ENCODE assay signal across 1 cellular context in the genomic region with DNA sequence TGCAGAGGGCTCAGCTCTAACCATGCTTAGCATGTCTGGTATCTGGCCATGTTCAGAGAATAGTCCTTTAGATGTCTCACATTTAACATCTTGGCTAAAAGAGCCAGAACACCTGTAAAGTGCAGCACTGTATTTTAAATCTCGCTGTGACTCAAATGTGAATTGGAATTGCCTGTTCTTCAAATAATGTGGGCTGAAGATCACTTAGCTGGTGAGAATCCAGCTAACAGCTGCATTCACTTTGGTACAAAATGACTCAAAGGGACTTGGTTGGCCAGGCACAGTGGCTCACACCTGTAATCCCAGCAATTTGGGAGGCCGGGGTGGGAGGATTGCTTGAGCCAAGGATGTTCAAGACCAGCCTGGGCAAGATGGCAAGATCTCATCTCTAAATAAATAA.
TF ChIP-seq lines count a peak whose summit lies in the region.

No MANE protein-coding gene starts in this region.

TF ChIP-seq in GM12878, 131 proteins besides CTCF, POLR2A, EP300 and RAD21 (continued from another document):
- TF ChIP-seq, protein P1, sequence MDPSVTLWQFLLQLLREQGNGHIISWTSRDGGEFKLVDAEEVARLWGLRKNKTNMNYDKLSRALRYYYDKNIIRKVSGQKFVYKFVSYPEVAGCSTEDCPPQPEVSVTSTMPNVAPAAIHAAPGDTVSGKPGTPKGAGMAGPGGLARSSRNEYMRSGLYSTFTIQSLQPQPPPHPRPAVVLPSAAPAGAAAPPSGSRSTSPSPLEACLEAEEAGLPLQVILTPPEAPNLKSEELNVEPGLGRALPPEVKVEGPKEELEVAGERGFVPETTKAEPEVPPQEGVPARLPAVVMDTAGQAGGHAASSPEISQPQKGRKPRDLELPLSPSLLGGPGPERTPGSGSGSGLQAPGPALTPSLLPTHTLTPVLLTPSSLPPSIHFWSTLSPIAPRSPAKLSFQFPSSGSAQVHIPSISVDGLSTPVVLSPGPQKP (IDR thresholded peaks at IDR 0.05; ENCODE audit: low read depth, low read length): no peak
- TF ChIP-seq RFX5 (IDR thresholded peaks at IDR 0.05; ENCODE audit: low read depth, low read length): no peak
- TF ChIP-seq CBFB (IDR thresholded peaks at IDR 0.05; ENCODE audit: low read depth): no peak
- no peak for TF ChIP-seq NFXL1 (IDR thresholded peaks at IDR 0.05; ENCODE audit: borderline replicate concordance)
- TF ChIP-seq POU2F2 (IDR thresholded peaks at IDR 0.05; ENCODE audit: borderline replicate concordance, low read depth, low read length): peak; percentile 78; the same call in 2 of the 3 replicates
- TF ChIP-seq EED (IDR thresholded peaks at IDR 0.05; ENCODE audit: low read depth): peak; percentile 94
- no peak for TF ChIP-seq SRF (IDR thresholded peaks at IDR 0.05; ENCODE audit: low read depth in 2 of 2, low read length in 2 of 2)
- TF ChIP-seq MTA3 (IDR thresholded peaks at IDR 0.05; ENCODE audit: borderline replicate concordance, low read length): 0 out of 2 replicates have a peak, but pooled peaks have one; percentile 48
- TF ChIP-seq SMAD5 (IDR thresholded peaks at IDR 0.05; ENCODE audit: low read depth): no peak
- TF ChIP-seq, protein P2, sequence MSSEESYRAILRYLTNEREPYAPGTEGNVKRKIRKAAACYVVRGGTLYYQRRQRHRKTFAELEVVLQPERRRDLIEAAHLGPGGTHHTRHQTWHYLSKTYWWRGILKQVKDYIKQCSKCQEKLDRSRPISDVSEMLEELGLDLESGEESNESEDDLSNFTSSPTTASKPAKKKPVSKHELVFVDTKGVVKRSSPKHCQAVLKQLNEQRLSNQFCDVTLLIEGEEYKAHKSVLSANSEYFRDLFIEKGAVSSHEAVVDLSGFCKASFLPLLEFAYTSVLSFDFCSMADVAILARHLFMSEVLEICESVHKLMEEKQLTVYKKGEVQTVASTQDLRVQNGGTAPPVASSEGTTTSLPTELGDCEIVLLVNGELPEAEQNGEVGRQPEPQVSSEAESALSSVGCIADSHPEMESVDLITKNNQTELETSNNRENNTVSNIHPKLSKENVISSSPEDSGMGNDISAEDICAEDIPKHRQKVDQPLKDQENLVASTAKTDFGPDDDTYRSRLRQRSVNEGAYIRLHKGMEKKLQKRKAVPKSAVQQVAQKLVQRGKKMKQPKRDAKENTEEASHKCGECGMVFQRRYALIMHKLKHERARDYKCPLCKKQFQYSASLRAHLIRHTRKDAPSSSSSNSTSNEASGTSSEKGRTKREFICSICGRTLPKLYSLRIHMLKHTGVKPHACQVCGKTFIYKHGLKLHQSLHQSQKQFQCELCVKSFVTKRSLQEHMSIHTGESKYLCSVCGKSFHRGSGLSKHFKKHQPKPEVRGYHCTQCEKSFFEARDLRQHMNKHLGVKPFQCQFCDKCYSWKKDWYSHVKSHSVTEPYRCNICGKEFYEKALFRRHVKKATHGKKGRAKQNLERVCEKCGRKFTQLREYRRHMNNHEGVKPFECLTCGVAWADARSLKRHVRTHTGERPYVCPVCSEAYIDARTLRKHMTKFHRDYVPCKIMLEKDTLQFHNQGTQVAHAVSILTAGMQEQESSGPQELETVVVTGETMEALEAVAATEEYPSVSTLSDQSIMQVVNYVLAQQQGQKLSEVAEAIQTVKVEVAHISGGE (CRISPR knock-in tag; IDR thresholded peaks at IDR 0.05): no peak
- TF ChIP-seq, protein P3, sequence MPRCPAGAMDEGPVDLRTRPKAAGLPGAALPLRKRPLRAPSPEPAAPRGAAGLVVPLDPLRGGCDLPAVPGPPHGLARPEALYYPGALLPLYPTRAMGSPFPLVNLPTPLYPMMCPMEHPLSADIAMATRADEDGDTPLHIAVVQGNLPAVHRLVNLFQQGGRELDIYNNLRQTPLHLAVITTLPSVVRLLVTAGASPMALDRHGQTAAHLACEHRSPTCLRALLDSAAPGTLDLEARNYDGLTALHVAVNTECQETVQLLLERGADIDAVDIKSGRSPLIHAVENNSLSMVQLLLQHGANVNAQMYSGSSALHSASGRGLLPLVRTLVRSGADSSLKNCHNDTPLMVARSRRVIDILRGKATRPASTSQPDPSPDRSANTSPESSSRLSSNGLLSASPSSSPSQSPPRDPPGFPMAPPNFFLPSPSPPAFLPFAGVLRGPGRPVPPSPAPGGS (IDR thresholded peaks at IDR 0.05; ENCODE audit: borderline replicate concordance, insufficient read depth, low read depth, low read length, poor library complexity, severe bottlenecking): peak; percentile 56
- TF ChIP-seq ZNF217 (IDR thresholded peaks at IDR 0.05): 0 out of 2 replicates have a peak, but pooled peaks have one; percentile 44
- 0 out of 2 replicates have a peak, but pooled peaks have one; percentile 24 for TF ChIP-seq MEF2A (IDR thresholded peaks at IDR 0.05; ENCODE audit: insufficient read depth, low read depth, low read length)
- peak; percentile 62; the same call in 1 of the 2 replicates for TF ChIP-seq ZBED1 (IDR thresholded peaks at IDR 0.05; ENCODE audit: borderline replicate concordance)
- TF ChIP-seq JUNB (IDR thresholded peaks at IDR 0.05): peak; percentile 95
- TF ChIP-seq, protein P4, sequence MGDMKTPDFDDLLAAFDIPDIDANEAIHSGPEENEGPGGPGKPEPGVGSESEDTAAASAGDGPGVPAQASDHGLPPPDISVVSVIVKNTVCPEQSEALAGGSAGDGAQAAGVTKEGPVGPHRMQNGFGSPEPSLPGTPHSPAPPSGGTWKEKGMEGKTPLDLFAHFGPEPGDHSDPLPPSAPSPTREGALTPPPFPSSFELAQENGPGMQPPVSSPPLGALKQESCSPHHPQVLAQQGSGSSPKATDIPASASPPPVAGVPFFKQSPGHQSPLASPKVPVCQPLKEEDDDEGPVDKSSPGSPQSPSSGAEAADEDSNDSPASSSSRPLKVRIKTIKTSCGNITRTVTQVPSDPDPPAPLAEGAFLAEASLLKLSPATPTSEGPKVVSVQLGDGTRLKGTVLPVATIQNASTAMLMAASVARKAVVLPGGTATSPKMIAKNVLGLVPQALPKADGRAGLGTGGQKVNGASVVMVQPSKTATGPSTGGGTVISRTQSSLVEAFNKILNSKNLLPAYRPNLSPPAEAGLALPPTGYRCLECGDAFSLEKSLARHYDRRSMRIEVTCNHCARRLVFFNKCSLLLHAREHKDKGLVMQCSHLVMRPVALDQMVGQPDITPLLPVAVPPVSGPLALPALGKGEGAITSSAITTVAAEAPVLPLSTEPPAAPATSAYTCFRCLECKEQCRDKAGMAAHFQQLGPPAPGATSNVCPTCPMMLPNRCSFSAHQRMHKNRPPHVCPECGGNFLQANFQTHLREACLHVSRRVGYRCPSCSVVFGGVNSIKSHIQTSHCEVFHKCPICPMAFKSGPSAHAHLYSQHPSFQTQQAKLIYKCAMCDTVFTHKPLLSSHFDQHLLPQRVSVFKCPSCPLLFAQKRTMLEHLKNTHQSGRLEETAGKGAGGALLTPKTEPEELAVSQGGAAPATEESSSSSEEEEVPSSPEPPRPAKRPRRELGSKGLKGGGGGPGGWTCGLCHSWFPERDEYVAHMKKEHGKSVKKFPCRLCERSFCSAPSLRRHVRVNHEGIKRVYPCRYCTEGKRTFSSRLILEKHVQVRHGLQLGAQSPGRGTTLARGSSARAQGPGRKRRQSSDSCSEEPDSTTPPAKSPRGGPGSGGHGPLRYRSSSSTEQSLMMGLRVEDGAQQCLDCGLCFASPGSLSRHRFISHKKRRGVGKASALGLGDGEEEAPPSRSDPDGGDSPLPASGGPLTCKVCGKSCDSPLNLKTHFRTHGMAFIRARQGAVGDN (IDR thresholded peaks at IDR 0.05): no peak
- TF ChIP-seq PAX5 (IDR thresholded peaks at IDR 0.05; ENCODE audit: borderline replicate concordance, low read depth, low read length): peak; percentile 76; the same call in 1 of the 2 replicates
- TF ChIP-seq, protein P5, sequence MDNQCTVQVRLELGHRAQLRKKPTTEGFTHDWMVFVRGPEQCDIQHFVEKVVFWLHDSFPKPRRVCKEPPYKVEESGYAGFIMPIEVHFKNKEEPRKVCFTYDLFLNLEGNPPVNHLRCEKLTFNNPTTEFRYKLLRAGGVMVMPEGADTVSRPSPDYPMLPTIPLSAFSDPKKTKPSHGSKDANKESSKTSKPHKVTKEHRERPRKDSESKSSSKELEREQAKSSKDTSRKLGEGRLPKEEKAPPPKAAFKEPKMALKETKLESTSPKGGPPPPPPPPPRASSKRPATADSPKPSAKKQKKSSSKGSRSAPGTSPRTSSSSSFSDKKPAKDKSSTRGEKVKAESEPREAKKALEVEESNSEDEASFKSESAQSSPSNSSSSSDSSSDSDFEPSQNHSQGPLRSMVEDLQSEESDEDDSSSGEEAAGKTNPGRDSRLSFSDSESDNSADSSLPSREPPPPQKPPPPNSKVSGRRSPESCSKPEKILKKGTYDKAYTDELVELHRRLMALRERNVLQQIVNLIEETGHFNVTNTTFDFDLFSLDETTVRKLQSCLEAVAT (IDR thresholded peaks at IDR 0.05): no peak
- no peak for TF ChIP-seq BHLHE40 (IDR thresholded peaks at IDR 0.05; ENCODE audit: borderline replicate concordance in 1 of 2, low read depth in 2 of 2, low read length in 1 of 2)
- TF ChIP-seq NFIC (IDR thresholded peaks at IDR 0.05; ENCODE audit: low read depth, low read length): peak; percentile 78
- TF ChIP-seq, protein P6, sequence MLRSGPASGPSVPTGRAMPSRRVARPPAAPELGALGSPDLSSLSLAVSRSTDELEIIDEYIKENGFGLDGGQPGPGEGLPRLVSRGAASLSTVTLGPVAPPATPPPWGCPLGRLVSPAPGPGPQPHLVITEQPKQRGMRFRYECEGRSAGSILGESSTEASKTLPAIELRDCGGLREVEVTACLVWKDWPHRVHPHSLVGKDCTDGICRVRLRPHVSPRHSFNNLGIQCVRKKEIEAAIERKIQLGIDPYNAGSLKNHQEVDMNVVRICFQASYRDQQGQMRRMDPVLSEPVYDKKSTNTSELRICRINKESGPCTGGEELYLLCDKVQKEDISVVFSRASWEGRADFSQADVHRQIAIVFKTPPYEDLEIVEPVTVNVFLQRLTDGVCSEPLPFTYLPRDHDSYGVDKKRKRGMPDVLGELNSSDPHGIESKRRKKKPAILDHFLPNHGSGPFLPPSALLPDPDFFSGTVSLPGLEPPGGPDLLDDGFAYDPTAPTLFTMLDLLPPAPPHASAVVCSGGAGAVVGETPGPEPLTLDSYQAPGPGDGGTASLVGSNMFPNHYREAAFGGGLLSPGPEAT (IDR thresholded peaks at IDR 0.05; ENCODE audit: low read depth): peak; percentile 30; the same call in 1 of the 2 replicates
- TF ChIP-seq SUPT20H (IDR thresholded peaks at IDR 0.05; ENCODE audit: borderline replicate concordance, control insufficient read depth, low read depth, low read length): no peak
- peak; percentile 89 for TF ChIP-seq RUNX3 (IDR thresholded peaks at IDR 0.05; ENCODE audit: low read length)
- TF ChIP-seq GABPA (IDR thresholded peaks at IDR 0.05; ENCODE audit: low read depth): peak; percentile 37; the same call in 1 of the 2 replicates
- TF ChIP-seq FOS (IDR thresholded peaks at IDR 0.05; ENCODE audit: borderline replicate concordance, extremely low read depth, insufficient read length): no peak
- TF ChIP-seq HDGF (IDR thresholded peaks at IDR 0.05): no peak
- peak; percentile 51; the same call in 1 of the 2 replicates for TF ChIP-seq MTA2 (IDR thresholded peaks at IDR 0.05; ENCODE audit: low read depth)
